Comparison of ENCODE assay signal across 8 cellular contexts in the genomic region with DNA sequence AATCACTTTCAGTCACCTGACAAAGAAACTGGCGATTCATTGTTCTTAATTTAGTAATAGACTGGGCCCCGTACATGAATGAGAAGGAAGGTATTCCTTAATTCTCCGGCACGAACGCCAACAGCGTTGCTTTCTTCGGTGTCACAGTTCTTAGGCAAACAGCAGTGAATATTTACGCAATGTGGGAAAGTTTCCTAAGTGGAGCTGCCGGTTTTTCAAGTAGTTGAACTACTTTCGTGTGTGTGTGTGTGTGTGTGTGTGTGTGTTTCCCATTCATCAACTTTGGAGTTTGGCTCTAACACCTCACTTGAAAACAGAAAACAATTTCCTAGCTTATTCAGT. TPM values are rescaled to one million over a fixed set of nuclear protein-coding genes. Genes with fewer than 3 reads are reported as not detected.
DNase-seq lines count a peak whose midpoint lies in the region; ATAC-seq, FAIRE-seq and TF ChIP-seq lines count a peak whose summit lies in the region.

No MANE protein-coding gene starts in this region.

- intact Hi-C loops in body of pancreas (cut with DNase I) (no loop called here), kidney (cut with DNase I) (no loop called here)

- H3K36me3 ChIP-seq in body of pancreas (replicated peaks in 1 of 2; ENCODE audit: insufficient read depth in 1 of 2, low read depth in 2 of 2): no peaks in the 10 kb centered on the region
- H3K36me3 ChIP-seq in kidney (ENCODE audit: control insufficient read depth in 1 of 2, insufficient read depth in 2 of 2, low read length in 2 of 2): no peaks in the 10 kb centered on the region

- no peak for TF ChIP-seq CTCF in body of pancreas (IDR thresholded peaks at IDR 0.05)
- no peak for TF ChIP-seq CTCF in kidney (IDR thresholded peaks at IDR 0.05; ENCODE audit: borderline replicate concordance, extremely low read depth, insufficient read depth)
- no peak for TF ChIP-seq CTCF in GM13976 (IDR thresholded peaks at IDR 0.05; ENCODE audit: borderline replicate concordance, control extremely low read depth, extremely low read depth, insufficient read depth, missing control alignments)

- H3K27ac ChIP-seq in body of pancreas: peak overlapping the region; percentile 70 to 96 (median 89)
- H3K27ac ChIP-seq in kidney (ENCODE audit: low read depth in 2 of 2, low read length in 2 of 2): peak overlapping the region; percentile 90 to 95

- TF ChIP-seq POLR2A in body of pancreas (IDR thresholded peaks at IDR 0.05): no peak

- in situ Hi-C loops in GM13976 (cut with MboI; ENCODE audit: low sequenced_read_pairs, unreplicated experiment): no loop called here

- H3K27me3 ChIP-seq in body of pancreas: no peaks in the 10 kb centered on the region

- WGBS in body of pancreas, 2 donors: 1% methylated on average over 10 of the region's 10 CpGs

- peak overlapping the region; percentile 43 to 84 for H3K9ac ChIP-seq in kidney (ENCODE audit: low read length in 2 of 2)

- no peaks in the 10 kb centered on the region for H3K4me1 ChIP-seq in body of pancreas
- H3K4me1 ChIP-seq in kidney (ENCODE audit: control insufficient read depth in 1 of 2, insufficient read depth in 1 of 2, low read depth in 1 of 2, low read length in 2 of 2): no peaks in the 10 kb centered on the region

- peak; percentile 13 for DNase-seq in GM03348 (ENCODE audit: low spot score)
- DNase-seq in LoVo (ENCODE audit: low spot score): peak; percentile 36
- DNase-seq in body of pancreas: peak; percentile 60 to 82 (median 66)
- no peak for DNase-seq in kidney
- peak; percentile 35 for DNase-seq in stromal cell of bone marrow (ENCODE audit: low read depth)
- DNase-seq in NCI-H82 treated with DMSO at 0.1 percent for 48 hours (lab: John Stamatoyannopoulos, UW; ENCODE audit: unreplicated experiment): no peak
- no peak for DNase-seq in GM13976 (ENCODE audit: low spot score)
- DNase-seq in NCI-H2081 treated with DMSO at 0.1 percent for 48 hours (lab: John Stamatoyannopoulos, UW): no peak

- H3K9me3 ChIP-seq in body of pancreas: no peaks in the 10 kb centered on the region
- H3K9me3 ChIP-seq in kidney (ENCODE audit: control insufficient read depth in 1 of 2, low read length in 2 of 2): no peaks in the 10 kb centered on the region

- peak; percentile 6 for FAIRE-seq in kidney (lab: Jason Lieb, UNC)

- H3K4me3 ChIP-seq in body of pancreas (no peak overlapping the region), kidney (ENCODE audit: low read length in 2 of 2) (peak overlapping the region; percentile 82 to 87)

- peak; percentile 72 for ATAC-seq in body of pancreas

RNA-seq across cellular contexts. Expression of gene NXT2, which starts 0.7 kb away (rescaled TPM):
- 1 to 10 TPM; 4.6 to 9.3 TPM for total RNA-seq in body of pancreas
- total RNA-seq in kidney: 8.1 TPM
- 4.7 TPM for polyA plus RNA-seq in kidney (ENCODE audit: insufficient read depth, low read depth, low replicate concordance)

RNA-seq across cellular contexts. Expression of gene GUCY2F, which starts 55.4 kb away (rescaled TPM):
- total RNA-seq in body of pancreas (not detected), kidney (not detected)
- not detected for polyA plus RNA-seq in kidney (ENCODE audit: insufficient read depth, low read depth, low replicate concordance)

Comparison
In these comparisons a context has a peak if more than half of its experiments do, and no peak if none do; other contexts are left out.
1. DNase-seq: peak in GM03348 (single experiment), LoVo (single experiment), body of pancreas (4 of 4) and stromal cell of bone marrow (single experiment); none in kidney (single experiment), NCI-H82 treated with DMSO at 0.1 percent for 48 hours (single experiment), GM13976 (single experiment) and NCI-H2081 treated with DMSO at 0.1 percent for 48 hours (single experiment).
2. H3K4me3 ChIP-seq: peak in kidney (2 of 2); none in body of pancreas (0 of 2).